ENCODE assay signal across 2 cellular contexts in genomic region chr1:32963746-32964460, GRCh38.
TF ChIP-seq lines count a peak whose summit lies in the region.

No MANE protein-coding gene starts in this region.

TF ChIP-seq in HEK293, 187 proteins besides CTCF, POLR2A, EP300 and RAD21 (continued from another document and continues in another):
- TF ChIP-seq ZNF398 (tag by site-specific recombination; IDR thresholded peaks at IDR 0.05) (no peak), ZNF76 (tag by site-specific recombination; IDR thresholded peaks at IDR 0.05; ENCODE audit: borderline replicate concordance, low read depth) (peak; percentile 20; the same call in 1 of the 2 replicates), ZNF645 (tag by site-specific recombination; IDR thresholded peaks at IDR 0.05) (no peak), ZBTB11 (tag by site-specific recombination; conservative IDR thresholded peaks at IDR 0.05; ENCODE audit: low read depth) (peak; percentile 23; the same call in 1 of the 2 replicates), ZNF596 (tag by site-specific recombination; IDR thresholded peaks at IDR 0.05) (peak; percentile 41; the same call in 1 of the 2 replicates), HOXA7 (CRISPR knock-in tag; IDR thresholded peaks at IDR 0.05; ENCODE audit: borderline replicate concordance) (no peak), ZBTB44 (tag by site-specific recombination; IDR thresholded peaks at IDR 0.05) (peak; percentile 46; the same call in 1 of the 2 replicates), ZNF777 (tag by site-specific recombination; IDR thresholded peaks at IDR 0.05; ENCODE audit: borderline replicate concordance) (no peak)
- TF ChIP-seq, protein P1, sequence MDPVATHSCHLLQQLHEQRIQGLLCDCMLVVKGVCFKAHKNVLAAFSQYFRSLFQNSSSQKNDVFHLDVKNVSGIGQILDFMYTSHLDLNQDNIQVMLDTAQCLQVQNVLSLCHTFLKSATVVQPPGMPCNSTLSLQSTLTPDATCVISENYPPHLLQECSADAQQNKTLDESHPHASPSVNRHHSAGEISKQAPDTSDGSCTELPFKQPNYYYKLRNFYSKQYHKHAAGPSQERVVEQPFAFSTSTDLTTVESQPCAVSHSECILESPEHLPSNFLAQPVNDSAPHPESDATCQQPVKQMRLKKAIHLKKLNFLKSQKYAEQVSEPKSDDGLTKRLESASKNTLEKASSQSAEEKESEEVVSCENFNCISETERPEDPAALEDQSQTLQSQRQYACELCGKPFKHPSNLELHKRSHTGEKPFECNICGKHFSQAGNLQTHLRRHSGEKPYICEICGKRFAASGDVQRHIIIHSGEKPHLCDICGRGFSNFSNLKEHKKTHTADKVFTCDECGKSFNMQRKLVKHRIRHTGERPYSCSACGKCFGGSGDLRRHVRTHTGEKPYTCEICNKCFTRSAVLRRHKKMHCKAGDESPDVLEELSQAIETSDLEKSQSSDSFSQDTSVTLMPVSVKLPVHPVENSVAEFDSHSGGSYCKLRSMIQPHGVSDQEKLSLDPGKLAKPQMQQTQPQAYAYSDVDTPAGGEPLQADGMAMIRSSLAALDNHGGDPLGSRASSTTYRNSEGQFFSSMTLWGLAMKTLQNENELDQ (tag by site-specific recombination; IDR thresholded peaks at IDR 0.05; ENCODE audit: low read depth) = no peak

TF ChIP-seq in HepG2, 621 proteins besides CTCF, POLR2A, EP300 and RAD21 (continued from another document and continues in another):
- TF ChIP-seq MTERF4 (CRISPR knock-in tag; IDR thresholded peaks at IDR 0.05) = no peak
- no peak for TF ChIP-seq AHDC1 (CRISPR knock-in tag; IDR thresholded peaks at IDR 0.05; ENCODE audit: borderline replicate concordance)
- 0 out of 2 replicates have a peak, but pooled peaks have one; percentile 5 for TF ChIP-seq ZFP91 (CRISPR knock-in tag; IDR thresholded peaks at IDR 0.05; ENCODE audit: borderline replicate concordance)
- peak; percentile 48; the same call in 1 of the 2 replicates for TF ChIP-seq SALL1 (CRISPR knock-in tag; IDR thresholded peaks at IDR 0.05)
- no peak for TF ChIP-seq ZNF329 (CRISPR knock-in tag; IDR thresholded peaks at IDR 0.05; ENCODE audit: low read depth)
- no peak; the same call in 1 of the 2 replicates for TF ChIP-seq FOXC1 (CRISPR knock-in tag; IDR thresholded peaks at IDR 0.05; ENCODE audit: borderline replicate concordance)
- TF ChIP-seq ZNF546 (CRISPR knock-in tag; conservative IDR thresholded peaks at IDR 0.05) = 0 out of 2 replicates have a peak, but pooled peaks have one; percentile 21
- no peak for TF ChIP-seq U2AF1 (optimal IDR thresholded peaks at IDR 0.05; ENCODE audit: low read depth, low read length)
- TF ChIP-seq, protein P2, sequence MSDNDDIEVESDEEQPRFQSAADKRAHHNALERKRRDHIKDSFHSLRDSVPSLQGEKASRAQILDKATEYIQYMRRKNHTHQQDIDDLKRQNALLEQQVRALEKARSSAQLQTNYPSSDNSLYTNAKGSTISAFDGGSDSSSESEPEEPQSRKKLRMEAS (IDR thresholded peaks at IDR 0.05) = 0 out of 2 replicates have a peak, but pooled peaks have one; percentile 28
- peak; percentile 1; the same call in 1 of the 2 replicates for TF ChIP-seq SP2 (CRISPR knock-in tag; IDR thresholded peaks at IDR 0.05)
- TF ChIP-seq ZNF543 (CRISPR knock-in tag; IDR thresholded peaks at IDR 0.05) = peak; percentile 52; the same call in 1 of the 2 replicates
- no peak for TF ChIP-seq CREB3 (CRISPR knock-in tag; IDR thresholded peaks at IDR 0.05)
- no peak; the same call in 1 of the 2 replicates for TF ChIP-seq ZNF343 (CRISPR knock-in tag; IDR thresholded peaks at IDR 0.05)
- TF ChIP-seq ZMAT3 (CRISPR knock-in tag; conservative IDR thresholded peaks at IDR 0.05) = no peak
- TF ChIP-seq, protein P3, sequence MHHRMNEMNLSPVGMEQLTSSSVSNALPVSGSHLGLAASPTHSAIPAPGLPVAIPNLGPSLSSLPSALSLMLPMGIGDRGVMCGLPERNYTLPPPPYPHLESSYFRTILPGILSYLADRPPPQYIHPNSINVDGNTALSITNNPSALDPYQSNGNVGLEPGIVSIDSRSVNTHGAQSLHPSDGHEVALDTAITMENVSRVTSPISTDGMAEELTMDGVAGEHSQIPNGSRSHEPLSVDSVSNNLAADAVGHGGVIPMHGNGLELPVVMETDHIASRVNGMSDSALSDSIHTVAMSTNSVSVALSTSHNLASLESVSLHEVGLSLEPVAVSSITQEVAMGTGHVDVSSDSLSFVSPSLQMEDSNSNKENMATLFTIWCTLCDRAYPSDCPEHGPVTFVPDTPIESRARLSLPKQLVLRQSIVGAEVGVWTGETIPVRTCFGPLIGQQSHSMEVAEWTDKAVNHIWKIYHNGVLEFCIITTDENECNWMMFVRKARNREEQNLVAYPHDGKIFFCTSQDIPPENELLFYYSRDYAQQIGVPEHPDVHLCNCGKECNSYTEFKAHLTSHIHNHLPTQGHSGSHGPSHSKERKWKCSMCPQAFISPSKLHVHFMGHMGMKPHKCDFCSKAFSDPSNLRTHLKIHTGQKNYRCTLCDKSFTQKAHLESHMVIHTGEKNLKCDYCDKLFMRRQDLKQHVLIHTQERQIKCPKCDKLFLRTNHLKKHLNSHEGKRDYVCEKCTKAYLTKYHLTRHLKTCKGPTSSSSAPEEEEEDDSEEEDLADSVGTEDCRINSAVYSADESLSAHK (CRISPR knock-in tag; IDR thresholded peaks at IDR 0.05; ENCODE audit: borderline replicate concordance) = no peak
- TF ChIP-seq ASH2L (IDR thresholded peaks at IDR 0.05; ENCODE audit: insufficient read length, low read depth, low read length) = peak; percentile 12
- TF ChIP-seq NKX3-1 (CRISPR knock-in tag; IDR thresholded peaks at IDR 0.05) = no peak
- no peak for TF ChIP-seq NR1H2 (CRISPR knock-in tag; IDR thresholded peaks at IDR 0.05; ENCODE audit: borderline replicate concordance, low read depth)
- TF ChIP-seq, protein P4, sequence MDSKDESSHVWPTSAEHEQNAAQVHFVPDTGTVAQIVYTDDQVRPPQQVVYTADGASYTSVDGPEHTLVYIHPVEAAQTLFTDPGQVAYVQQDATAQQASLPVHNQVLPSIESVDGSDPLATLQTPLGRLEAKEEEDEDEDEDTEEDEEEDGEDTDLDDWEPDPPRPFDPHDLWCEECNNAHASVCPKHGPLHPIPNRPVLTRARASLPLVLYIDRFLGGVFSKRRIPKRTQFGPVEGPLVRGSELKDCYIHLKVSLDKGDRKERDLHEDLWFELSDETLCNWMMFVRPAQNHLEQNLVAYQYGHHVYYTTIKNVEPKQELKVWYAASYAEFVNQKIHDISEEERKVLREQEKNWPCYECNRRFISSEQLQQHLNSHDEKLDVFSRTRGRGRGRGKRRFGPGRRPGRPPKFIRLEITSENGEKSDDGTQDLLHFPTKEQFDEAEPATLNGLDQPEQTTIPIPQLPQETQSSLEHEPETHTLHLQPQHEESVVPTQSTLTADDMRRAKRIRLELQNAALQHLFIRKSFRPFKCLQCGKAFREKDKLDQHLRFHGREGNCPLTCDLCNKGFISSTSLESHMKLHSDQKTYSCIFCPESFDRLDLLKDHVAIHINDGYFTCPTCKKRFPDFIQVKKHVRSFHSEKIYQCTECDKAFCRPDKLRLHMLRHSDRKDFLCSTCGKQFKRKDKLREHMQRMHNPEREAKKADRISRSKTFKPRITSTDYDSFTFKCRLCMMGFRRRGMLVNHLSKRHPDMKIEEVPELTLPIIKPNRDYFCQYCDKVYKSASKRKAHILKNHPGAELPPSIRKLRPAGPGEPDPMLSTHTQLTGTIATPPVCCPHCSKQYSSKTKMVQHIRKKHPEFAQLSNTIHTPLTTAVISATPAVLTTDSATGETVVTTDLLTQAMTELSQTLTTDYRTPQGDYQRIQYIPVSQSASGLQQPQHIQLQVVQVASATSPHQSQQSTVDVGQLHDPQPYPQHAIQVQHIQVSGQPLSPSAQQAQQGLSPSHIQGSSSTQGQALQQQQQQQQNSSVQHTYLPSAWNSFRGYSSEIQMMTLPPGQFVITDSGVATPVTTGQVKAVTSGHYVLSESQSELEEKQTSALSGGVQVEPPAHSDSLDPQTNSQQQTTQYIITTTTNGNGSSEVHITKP (CRISPR knock-in tag; IDR thresholded peaks at IDR 0.05; ENCODE audit: low read depth) = no peak
- no peak for TF ChIP-seq TAF15 (IDR thresholded peaks at IDR 0.05; ENCODE audit: low read depth, low read length, poor library complexity, severe bottlenecking)
- no peak for TF ChIP-seq ZBTB38 (CRISPR knock-in tag; IDR thresholded peaks at IDR 0.05)
- TF ChIP-seq, protein P5, sequence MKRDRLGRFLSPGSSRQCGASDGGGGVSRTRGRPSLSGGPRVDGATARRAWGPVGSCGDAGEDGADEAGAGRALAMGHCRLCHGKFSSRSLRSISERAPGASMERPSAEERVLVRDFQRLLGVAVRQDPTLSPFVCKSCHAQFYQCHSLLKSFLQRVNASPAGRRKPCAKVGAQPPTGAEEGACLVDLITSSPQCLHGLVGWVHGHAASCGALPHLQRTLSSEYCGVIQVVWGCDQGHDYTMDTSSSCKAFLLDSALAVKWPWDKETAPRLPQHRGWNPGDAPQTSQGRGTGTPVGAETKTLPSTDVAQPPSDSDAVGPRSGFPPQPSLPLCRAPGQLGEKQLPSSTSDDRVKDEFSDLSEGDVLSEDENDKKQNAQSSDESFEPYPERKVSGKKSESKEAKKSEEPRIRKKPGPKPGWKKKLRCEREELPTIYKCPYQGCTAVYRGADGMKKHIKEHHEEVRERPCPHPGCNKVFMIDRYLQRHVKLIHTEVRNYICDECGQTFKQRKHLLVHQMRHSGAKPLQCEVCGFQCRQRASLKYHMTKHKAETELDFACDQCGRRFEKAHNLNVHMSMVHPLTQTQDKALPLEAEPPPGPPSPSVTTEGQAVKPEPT (CRISPR knock-in tag; IDR thresholded peaks at IDR 0.05; ENCODE audit: low read depth) = peak; percentile 22; the same call in 1 of the 2 replicates
- TF ChIP-seq, protein P6, sequence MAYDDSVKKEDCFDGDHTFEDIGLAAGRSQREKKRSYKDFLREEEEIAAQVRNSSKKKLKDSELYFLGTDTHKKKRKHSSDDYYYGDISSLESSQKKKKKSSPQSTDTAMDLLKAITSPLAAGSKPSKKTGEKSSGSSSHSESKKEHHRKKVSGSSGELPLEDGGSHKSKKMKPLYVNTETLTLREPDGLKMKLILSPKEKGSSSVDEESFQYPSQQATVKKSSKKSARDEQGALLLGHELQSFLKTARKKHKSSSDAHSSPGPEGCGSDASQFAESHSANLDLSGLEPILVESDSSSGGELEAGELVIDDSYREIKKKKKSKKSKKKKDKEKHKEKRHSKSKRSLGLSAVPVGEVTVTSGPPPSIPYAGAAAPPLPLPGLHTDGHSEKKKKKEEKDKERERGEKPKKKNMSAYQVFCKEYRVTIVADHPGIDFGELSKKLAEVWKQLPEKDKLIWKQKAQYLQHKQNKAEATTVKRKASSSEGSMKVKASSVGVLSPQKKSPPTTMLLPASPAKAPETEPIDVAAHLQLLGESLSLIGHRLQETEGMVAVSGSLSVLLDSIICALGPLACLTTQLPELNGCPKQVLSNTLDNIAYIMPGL (CRISPR knock-in tag; IDR thresholded peaks at IDR 0.05; ENCODE audit: borderline replicate concordance in 1 of 2, low read depth in 1 of 2) = peak; percentile 42 to 60; a peak in 2 of 4 replicates
